Comparison of ENCODE assay signal across 7 cellular contexts in genomic region chr3:44343421-44343820, GRCh38.
"Had no signal": no experiment of that assay in that cellular context is flagged by ENCODE, and none has a peak within 500 bp of the region (broad histone marks: within the 10 kb centered on the region; RNA-seq: fewer than 3 reads in every experiment).

No MANE protein-coding gene starts in this region.

- H3K4me3 ChIP-seq: GM23338 had no signal

- H3K4me2 ChIP-seq: GM23338 had no signal

- DNase-seq: H9, HCEC 1CT, IMR-90 had no signal

- FAIRE-seq: H1, H54, HTR-8/SVneo had no signal

- H2AFZ ChIP-seq: GM23338 had no signal
